8 cellular contexts compared by ENCODE assay signal in genomic region chr7:155962191-155962967, GRCh38.
A peak's percentile ranks its signal among the peaks of the same experiment; 100 is the strongest.
DNase-seq lines count a peak whose midpoint lies in the region; ATAC-seq and TF ChIP-seq lines count a peak whose summit lies in the region.

No MANE protein-coding gene starts in this region.

- WGBS in transverse colon (ENCODE audit: low coverage in 1 of 2), 2 donors, result 69 to 92% methylated on average over 6 to 13 of the region's 13 CpGs

- H3K4me1 ChIP-seq in transverse colon, result peaks cover 0 to 6% (median 0%) of the 10 kb centered on the region in 4 donors

- H3K36me3 ChIP-seq in transverse colon, result no peaks in the 10 kb centered on the region

- POLR2A ChIA-PET in RWPE1 (lab: Yijun Ruan, JAX; ENCODE audit: low non-redundant PET), result no interaction called here

- ATAC-seq in HG02884 (IDR thresholded peaks at IDR 0.05; ENCODE audit: unreplicated experiment), result peak; percentile 42
- ATAC-seq in GM21619 (IDR thresholded peaks at IDR 0.05; ENCODE audit: unreplicated experiment), result no peak

- H3K9me3 ChIP-seq in transverse colon, result no peaks in the 10 kb centered on the region

- CTCF ChIA-PET in RWPE1 (lab: Yijun Ruan, JAX), result interaction anchor here (0.7 kb wide), 1 partner anchor 9 kb away, joined by 3 read pairs; no protein-coding TSS in a partner anchor

- peak overlapping the region in 1 of 4 donors; percentile 5 for H3K4me3 ChIP-seq in transverse colon

- intact Hi-C loops in transverse colon (cut with DNase I; ENCODE audit: low total_unique reads), result no loop called here

- TF ChIP-seq CTCF in RWPE1 (conservative IDR thresholded peaks at IDR 0.05; ENCODE audit: low read depth) (no peak), transverse colon (IDR thresholded peaks at IDR 0.05) (no peak)

- DNase-seq in RWPE1 (ENCODE audit: low spot score) (peak; percentile 54), ecto neural progenitor cell (ENCODE audit: low spot score) (peak; percentile 19), NCI-H1092 treated with DMSO at 0.1 percent for 48 hours (lab: John Stamatoyannopoulos, UW) (no peak), DMS79 treated with DMSO at 0.1 percent for 48 hours (lab: John Stamatoyannopoulos, UW) (no peak), transverse colon (no peak)
- peak; percentile 73 for DNase-seq in stimulated activated CD4-positive, alpha-beta T cell treated with anti-CD3 and anti-CD28 coated beads, Interleukin-15, amount 100 ng/mL, for 24 hours

- TF ChIP-seq POLR2A in transverse colon (IDR thresholded peaks at IDR 0.05), result no peak

- TF ChIP-seq EP300 in transverse colon (IDR thresholded peaks at IDR 0.05; ENCODE audit: low read depth), result no peak

- H3K27me3 ChIP-seq in transverse colon, result no peaks in the 10 kb centered on the region

- in situ Hi-C loops in transverse colon (cut with MboI; ENCODE audit: low pct_ligation_motif_present in 1 of 4, low pct_unique_long_range_greater_than_20kb in 1 of 4, low sequenced_read_pairs in 3 of 4), result no loop called here

- H3K27ac ChIP-seq in RWPE1 (peak overlapping the region; percentile 54), transverse colon (peak overlapping the region in 1 of 4 donors; percentile 3)

Comparison
In these comparisons a context has a peak if more than half of its experiments do, and no peak if none do; other contexts are left out.
1. DNase-seq: peak in RWPE1 (single experiment), ecto neural progenitor cell (single experiment) and stimulated activated CD4-positive, alpha-beta T cell treated with anti-CD3 and anti-CD28 coated beads, Interleukin-15, amount 100 ng/mL, for 24 hours (single experiment); none in NCI-H1092 treated with DMSO at 0.1 percent for 48 hours (single experiment), DMS79 treated with DMSO at 0.1 percent for 48 hours (single experiment) and transverse colon (single experiment).